In the genomic region with DNA sequence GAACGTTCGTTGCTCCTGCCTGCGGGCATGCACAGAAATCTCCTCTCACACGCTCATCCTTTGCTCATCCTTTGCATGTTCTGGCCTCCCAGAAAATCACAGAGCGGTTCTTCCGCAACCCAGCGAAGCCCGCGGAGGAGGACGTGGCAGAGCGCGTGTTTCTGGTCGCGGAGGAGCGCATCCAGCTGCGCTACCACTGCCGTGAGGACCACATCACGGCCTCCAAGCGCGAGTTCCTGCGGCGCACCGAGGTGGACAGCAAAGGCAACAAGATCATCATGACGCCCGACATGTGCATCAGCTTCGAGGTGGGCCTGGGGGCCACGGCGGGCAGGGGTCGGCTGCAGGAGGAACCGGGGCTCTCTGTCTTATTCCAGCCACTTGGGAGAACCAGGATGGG, we compare ENCODE assay signal across 26 cellular contexts. TPM values are rescaled to one million over a fixed set of nuclear protein-coding genes. Genes with fewer than 3 reads are reported as not detected.
DNase-seq lines count a peak whose midpoint lies in the region; ATAC-seq, FAIRE-seq and TF ChIP-seq lines count a peak whose summit lies in the region.
"Had no signal": no experiment of that assay in that cellular context is flagged by ENCODE, and none has a peak within 500 bp of the region (broad histone marks: within the 10 kb centered on the region; RNA-seq: fewer than 3 reads in every experiment).

No MANE protein-coding gene starts in this region.

- H3K23ac ChIP-seq in H1 (ENCODE audit: insufficient read length), result no peak overlapping the region
- no peak overlapping the region for H3K23ac ChIP-seq in H9 (ENCODE audit: insufficient read length, low read depth, low read length)

- TF ChIP-seq RAD21 in H1 (IDR thresholded peaks at IDR 0.05 in 1 of 2, conservative IDR thresholded peaks at IDR 0.05 in 1 of 2; ENCODE audit: low read depth in 2 of 2, low read length in 2 of 2), result no peak

- H3K9ac ChIP-seq in H1 (replicated peaks in 1 of 4; ENCODE audit: extremely low read depth in 1 of 4, low read depth in 3 of 4, low read length in 3 of 4), result no peak overlapping the region; a peak in 1 of 7 replicates
- H3K9ac ChIP-seq in H9 (ENCODE audit: extremely low read depth, insufficient read length, low read length), result no peak overlapping the region
- H3K9ac ChIP-seq: BLaER1 treated with 17β-estradiol and CSF1 and Interleukin-3, amounts not matched to agents 10 nM and 100 nM had no signal

- H2BK12ac ChIP-seq in H1 (ENCODE audit: low read depth, low read length), result no peak overlapping the region
- no peak overlapping the region for H2BK12ac ChIP-seq in H9 (ENCODE audit: insufficient read length, low read depth, low read length)

- POLR2A ChIA-PET in H1 (lab: Charles Lee; ENCODE audit: partially characterized antibody), result interaction anchor here (3.2 kb wide), 1 partner anchor 9 kb away, joined by 22 read pairs; a partner anchor contains a TSS

- DNase-seq in GM23338 (ENCODE audit: low spot score) (no peak), HTR-8/SVneo (ENCODE audit: insufficient read length, low spot score) (no peak), H1 (ENCODE audit: low read depth in 1 of 2, low spot score in 2 of 2) (no peak), sigmoid colon (peak; percentile 48), germinal center (ENCODE audit: low spot score) (no peak), H9 (no peak), HuH-7.5 (ENCODE audit: low spot score) (no peak)
- DNase-seq: 8988T; ACHN; AML-193; BE2C; CD4-positive, alpha-beta T cell; CD8-positive, alpha-beta memory T cell; DMS 273 treated with DMSO at 0.1 percent for 48 hours; DMS79; EL; GDM1; GOT3; HFFc6 had no signal

- no peaks in the 10 kb centered on the region for H3K4me1 Mint-ChIP-seq in GM23338
- 0 out of 4 replicates have a peak, but pooled peaks cover 0 to 3% of the 10 kb centered on the region in 2 experiments for H3K4me1 Mint-ChIP-seq in H9
- H3K4me1 Mint-ChIP-seq: CD8-positive, alpha-beta memory T cell had no signal

- no peak overlapping the region for H4K5ac ChIP-seq in H1 (ENCODE audit: insufficient read length, low read depth, low read length)
- H4K5ac ChIP-seq in H9 (ENCODE audit: insufficient read length, low read depth, low read length), result no peak overlapping the region

- H3K9me3 Mint-ChIP-seq in GM23338 (no peaks in the 10 kb centered on the region), H9 (peaks cover 0 to 3% of the 10 kb centered on the region in 2 experiments; a peak in 3 of 5 replicates)
- H3K9me3 Mint-ChIP-seq: CD4-positive, alpha-beta T cell; CD8-positive, alpha-beta memory T cell; HFFc6 had no signal

- H3K27me3 ChIP-seq in GM23338 (ENCODE audit: insufficient read depth), result no peaks in the 10 kb centered on the region
- no peaks in the 10 kb centered on the region; a peak in 2 of 7 replicates for H3K27me3 ChIP-seq in H1 (replicated peaks in 1 of 4; ENCODE audit: control insufficient read depth in 3 of 4, extremely low read depth in 1 of 4, insufficient read depth in 3 of 4, low read length in 3 of 4)
- H3K27me3 ChIP-seq in sigmoid colon, result no peaks in the 10 kb centered on the region
- H3K27me3 ChIP-seq in H9 (ENCODE audit: insufficient read depth, low read length), result no peaks in the 10 kb centered on the region
- H3K27me3 ChIP-seq: BE2C; BLaER1 treated with 17β-estradiol and CSF1 and Interleukin-3, amounts not matched to agents 10 nM and 100 nM had no signal

- H3K23me2 ChIP-seq in H1 (ENCODE audit: low read depth, low read length), result peaks cover 17% of the 10 kb centered on the region; the same call in 1 of the 2 replicates
- no peaks in the 10 kb centered on the region for H3K23me2 ChIP-seq in H9 (ENCODE audit: insufficient read length, low read depth, low read length, poor library complexity, severe bottlenecking)

- H3K4me2 ChIP-seq in GM23338 (no peak overlapping the region), H1 (ENCODE audit: insufficient read depth in 1 of 2, low read depth in 2 of 2, low read length in 2 of 2) (no peak overlapping the region), H9 (ENCODE audit: insufficient read depth, insufficient read length, low read length) (no peak overlapping the region)

- no peak overlapping the region for H3K4ac ChIP-seq in H1 (replicated peaks; ENCODE audit: insufficient read length, low read depth, low read length)
- H3K4ac ChIP-seq in H9 (ENCODE audit: low read depth, low read length), result no peak overlapping the region

- H2AFZ ChIP-seq in GM23338 (peak overlapping the region; percentile 56; the same call in 1 of the 2 replicates), H1 (ENCODE audit: low read length) (peak overlapping the region; percentile 47; the same call in 1 of the 2 replicates), H9 (ENCODE audit: low read length) (no peak overlapping the region)

- H3K79me1 ChIP-seq in H1 (ENCODE audit: low read depth, low read length) (no peaks in the 10 kb centered on the region), H9 (ENCODE audit: insufficient read depth, low read depth, low read length, poor library complexity, severe bottlenecking) (no peaks in the 10 kb centered on the region)

- H3K56ac ChIP-seq in H1 (replicated peaks; ENCODE audit: insufficient read length, low read depth, low read length) (no peak overlapping the region), H9 (ENCODE audit: insufficient read length, low read depth, low read length) (no peak overlapping the region)

- TF ChIP-seq CTCF in GM23338 (conservative IDR thresholded peaks at IDR 0.05; ENCODE audit: low read depth in 2 of 2) (no peak), H1 (IDR thresholded peaks at IDR 0.05; ENCODE audit: control extremely low read depth in 1 of 3, insufficient read depth in 1 of 3, low read depth in 1 of 3, low read length in 3 of 3) (no peak), sigmoid colon (IDR thresholded peaks at IDR 0.05) (no peak), H9 (conservative IDR thresholded peaks at IDR 0.05) (no peak)

- no peaks in the 10 kb centered on the region for H3K9me3 ChIP-seq in H1 (ENCODE audit: insufficient read depth in 2 of 2, low read depth in 1 of 2, low read length in 1 of 2)
- H3K9me3 ChIP-seq in sigmoid colon, result no peaks in the 10 kb centered on the region
- no peaks in the 10 kb centered on the region for H3K9me3 ChIP-seq in H9 (ENCODE audit: control insufficient read depth, low read depth, low read length)
- H3K9me3 ChIP-seq: A549; BE2C; BLaER1 treated with 17β-estradiol and CSF1 and Interleukin-3, amounts not matched to agents 10 nM and 100 nM; HAP-1 had no signal

- H3K4me3 Mint-ChIP-seq in GM23338, result no peak overlapping the region
- no peak overlapping the region for H3K4me3 Mint-ChIP-seq in H9
- H3K4me3 Mint-ChIP-seq: CD14-positive monocyte; CD4-positive, alpha-beta T cell; CD8-positive, alpha-beta memory T cell; HFFc6 had no signal

- no peak overlapping the region for H2BK20ac ChIP-seq in H1 (ENCODE audit: low read length)
- no peak overlapping the region for H2BK20ac ChIP-seq in H9 (ENCODE audit: low read depth, low read length, poor library complexity, severe bottlenecking)

- H3K27ac Mint-ChIP-seq in GM23338 (no peak overlapping the region), H9 (no peak overlapping the region)
- H3K27ac Mint-ChIP-seq: CD4-positive, alpha-beta T cell; HFFc6 had no signal

- H2AK5ac ChIP-seq in H1 (ENCODE audit: low read depth, low read length), result no peak overlapping the region
- no peak overlapping the region for H2AK5ac ChIP-seq in H9 (ENCODE audit: insufficient read length, low read length)

- ATAC-seq in GM23338, result no peak
- ATAC-seq: A549 had no signal

- H2BK120ac ChIP-seq in H1 (replicated peaks; ENCODE audit: low read depth, low read length) (no peak overlapping the region), H9 (ENCODE audit: low read depth, low read length, poor library complexity, severe bottlenecking) (no peak overlapping the region)

- no peak overlapping the region for H3K4me3 ChIP-seq in GM23338
- H3K4me3 ChIP-seq in H1 (ENCODE audit: extremely low read depth in 1 of 4, insufficient read depth in 2 of 4, low read depth in 3 of 4, low read length in 4 of 4), result no peak overlapping the region
- no peak overlapping the region for H3K4me3 ChIP-seq in sigmoid colon
- H3K4me3 ChIP-seq: A549; BLaER1 treated with 17β-estradiol and CSF1 and Interleukin-3, amounts not matched to agents 10 nM and 100 nM; GM12878; HAP-1 had no signal

- 93% methylated on average over 19 of the region's 30 CpGs; no CpG with 5 or more reads in 1 of the 2 experiments for WGBS in H1 (ENCODE audit: extremely low coverage in 1 of 2, insufficient coverage in 1 of 2, insufficient read length in 1 of 2, insufficient replicate concordance in 2 of 2, low coverage in 1 of 2, low lambda C conversion rate in 2 of 2, missing lambda C conversion rate in 1 of 2), 2 experiments
- 93 to 94% methylated on average over 30 of the region's 30 CpGs for WGBS in sigmoid colon, 2 donors
- WGBS in H9 (ENCODE audit: extremely low coverage, insufficient read length, low lambda C conversion rate), result no CpG with 5 or more reads among the region's 30 CpGs

- CTCF ChIA-PET in H1 (lab: Charles Lee; ENCODE audit: partially characterized antibody), result interaction anchor here (0.8 to 6.6 kb wide), 11 partner anchors 9 to 150 kb away, joined by 3 to 48 read pairs (median 4); a partner anchor contains a TSS

- no peaks in the 10 kb centered on the region for H3K36me3 ChIP-seq in GM23338 (ENCODE audit: insufficient read depth)
- H3K36me3 ChIP-seq in H1 (ENCODE audit: control insufficient read depth in 2 of 4, insufficient read depth in 4 of 4, low read length in 3 of 4), result no peaks in the 10 kb centered on the region
- H3K36me3 ChIP-seq in sigmoid colon, result no peaks in the 10 kb centered on the region
- H3K36me3 ChIP-seq: BE2C; BLaER1 treated with 17β-estradiol and CSF1 and Interleukin-3, amounts not matched to agents 10 nM and 100 nM; HAP-1 had no signal

- no peaks in the 10 kb centered on the region for H3K9me2 ChIP-seq in GM23338 (ENCODE audit: insufficient read depth)

- H2BK15ac ChIP-seq in H1 (ENCODE audit: low read length), result no peak overlapping the region
- no peak overlapping the region for H2BK15ac ChIP-seq in H9 (ENCODE audit: low read depth, low read length)

- no peak overlapping the region for H2BK5ac ChIP-seq in H1 (ENCODE audit: low read depth, low read length)
- H2BK5ac ChIP-seq in H9 (ENCODE audit: insufficient read length, low read length), result no peak overlapping the region

- H4K91ac ChIP-seq in H1 (replicated peaks; ENCODE audit: insufficient read length, low read length), result no peak overlapping the region
- H4K91ac ChIP-seq in H9 (ENCODE audit: insufficient read length, low read depth, low read length), result no peak overlapping the region

- H4K8ac ChIP-seq in H1 (ENCODE audit: extremely low read depth, insufficient read depth, low read length) (no peak overlapping the region), H9 (replicated peaks; ENCODE audit: insufficient read length, low read depth, low read length) (no peak overlapping the region)

- intact Hi-C loops in sigmoid colon (cut with DNase I), result no loop called here

- H3K14ac ChIP-seq in H1 (ENCODE audit: insufficient read length), result no peak overlapping the region
- H3K14ac ChIP-seq in H9 (ENCODE audit: insufficient read depth, low read length), result no peak overlapping the region; the same call in 1 of the 2 replicates

- FAIRE-seq in HTR-8/SVneo (lab: Jason Lieb, UNC) (peak; percentile 16), H1 (lab: Jason Lieb, UNC) (no peak)
- FAIRE-seq: A549, D721Med, GM12878, GM18507 had no signal

- no peak overlapping the region for H3K27ac ChIP-seq in GM23338 (ENCODE audit: low read depth)
- H3K27ac ChIP-seq in H1 (ENCODE audit: low read depth, low read length), result no peak overlapping the region
- H3K27ac ChIP-seq in sigmoid colon, result no peak overlapping the region
- no peak overlapping the region for H3K27ac ChIP-seq in H9 (ENCODE audit: insufficient read length, low read depth, low read length)

- H3K79me2 ChIP-seq in GM23338 (replicated peaks; ENCODE audit: insufficient read depth) (no peaks in the 10 kb centered on the region), H1 (ENCODE audit: control insufficient read depth in 1 of 2, insufficient read depth in 2 of 2, low read length in 2 of 2) (no peaks in the 10 kb centered on the region), H9 (ENCODE audit: insufficient read depth, low read length) (no peaks in the 10 kb centered on the region)

- H3T11ph ChIP-seq in H9 (ENCODE audit: low read length), result no peak overlapping the region

- TF ChIP-seq POLR2A in H1 (IDR thresholded peaks at IDR 0.05; ENCODE audit: control extremely low read depth in 1 of 2, low read depth in 2 of 2, low read length in 2 of 2) (no peak), sigmoid colon (IDR thresholded peaks at IDR 0.05) (no peak)

- H3K18ac ChIP-seq in H1 (ENCODE audit: extremely low read depth, low read length) (no peak overlapping the region), H9 (ENCODE audit: insufficient read length, low read depth, low read length) (no peak overlapping the region)

- no peak for TF ChIP-seq EP300 in H1 (IDR thresholded peaks at IDR 0.05; ENCODE audit: borderline replicate concordance in 1 of 2, low read depth in 2 of 2, low read length in 2 of 2)
- no peak for TF ChIP-seq EP300 in sigmoid colon (IDR thresholded peaks at IDR 0.05)

- no peaks in the 10 kb centered on the region for H4K20me1 ChIP-seq in GM23338 (replicated peaks; ENCODE audit: insufficient read depth)
- peaks cover 0 to 3% of the 10 kb centered on the region in 2 experiments for H4K20me1 ChIP-seq in H1 (replicated peaks in 1 of 2; ENCODE audit: control insufficient read depth in 1 of 2, insufficient read depth in 2 of 2, low read length in 2 of 2)
- no peaks in the 10 kb centered on the region for H4K20me1 ChIP-seq in H9 (ENCODE audit: control insufficient read depth, insufficient read depth, insufficient read length)
- H4K20me1 ChIP-seq: BLaER1 treated with 17β-estradiol and CSF1 and Interleukin-3, amounts not matched to agents 10 nM and 100 nM had no signal

- no peaks in the 10 kb centered on the region for H3K4me1 ChIP-seq in GM23338 (ENCODE audit: insufficient read depth)
- H3K4me1 ChIP-seq in H1 (replicated peaks in 1 of 4; ENCODE audit: control insufficient read depth in 3 of 4, insufficient read depth in 4 of 4, low read length in 3 of 4), result no peaks in the 10 kb centered on the region; a peak in 1 of 7 replicates
- H3K4me1 ChIP-seq in sigmoid colon, result no peaks in the 10 kb centered on the region
- H3K4me1 ChIP-seq in H9 (ENCODE audit: insufficient read depth, low read length), result no peaks in the 10 kb centered on the region
- H3K4me1 ChIP-seq: HAP-1 had no signal

- H3K36me3 Mint-ChIP-seq in GM23338 (ENCODE audit: low read depth) (no peaks in the 10 kb centered on the region), H9 (ENCODE audit: insufficient read depth in 1 of 3, low read depth in 3 of 3) (no peaks in the 10 kb centered on the region)
- H3K36me3 Mint-ChIP-seq: CD14-positive monocyte; CD8-positive, alpha-beta memory T cell had no signal

- H3K27me3 Mint-ChIP-seq in GM23338 (ENCODE audit: insufficient read depth, low read depth, poor library complexity) (peaks cover 9% of the 10 kb centered on the region), H9 (ENCODE audit: low read depth) (no peaks in the 10 kb centered on the region; the same call in 1 of the 2 replicates)
- H3K27me3 Mint-ChIP-seq: CD4-positive, alpha-beta T cell had no signal

- no peaks in the 10 kb centered on the region for H3F3A ChIP-seq in GM23338 (replicated peaks; ENCODE audit: low read depth)

RNA-seq across cellular contexts. Expression of a gene that starts 9.6 kb away (rescaled TPM):
- total RNA-seq in GM23338 (2014; rRNA removed; shearing (Covaris generic)), result 65.9 and 68.6 TPM in 2 replicates
- polyA plus RNA-seq in GM23338 (2016; fragmentation: Nextera tagmentation; extraction: Ambion mirVana), result 28.3 and 31.4 TPM in 2 replicates
- total RNA-seq in H1 (2021; fragmentation: NEBNext Ultra II Directional; extraction: Animal tissue kit (Norgen Biotek cat#: 25700)), result 50.2 and 50.3 TPM in 2 replicates
- 60.4 and 88.4 TPM in 2 replicates for polyA plus RNA-seq in H1 (2011; rRNA removed)
- polyA plus RNA-seq in H1 (2011; cell fraction: cytosol; rRNA removed), result 55.3 TPM
- polyA plus RNA-seq in H1 (2011; cell fraction: nucleus; rRNA removed), result 166 TPM
- polyA plus RNA-seq in H1 (2012, experiment 1 of 2), result 25.0 to 47.4 TPM (median 43.4 TPM) in 4 replicates
- polyA plus RNA-seq in H1 (2012, experiment 2 of 2), result 48.3 TPM
- 31.0 TPM for polyA plus RNA-seq in H1 (2013, experiment 1 of 2)
- 28.8 TPM for polyA plus RNA-seq in H1 (2013, experiment 2 of 2)
- 31.8 and 43.0 TPM in 2 replicates for polyA minus RNA-seq in H1 (2011; rRNA and poly(A)+ RNA removed)
- polyA minus RNA-seq in H1 (2011; cell fraction: cytosol; rRNA and poly(A)+ RNA removed), result 29.9 TPM
- polyA minus RNA-seq in H1 (2011; cell fraction: nucleus; rRNA and poly(A)+ RNA removed), result 42.7 TPM
- 10 to 100 TPM in 2 of 4 donors, 1 to 10 TPM in 2; 4.3 to 15.0 (median 10.1) TPM for total RNA-seq in sigmoid colon
- 10 to 100 TPM in 2 of 3 donors, 1 to 10 TPM in 1; 8.6 to 18.6 (median 10.8) TPM for polyA plus RNA-seq in sigmoid colon
- 25.7 and 29.9 TPM in 2 replicates for total RNA-seq in H9 (2021)

RNA-seq across cellular contexts. Expression of a gene that starts 31.4 kb away (rescaled TPM):
- total RNA-seq in GM23338 (2014; rRNA removed; shearing (Covaris generic)), result not detected in 2 replicates
- polyA plus RNA-seq in GM23338 (2016; fragmentation: Nextera tagmentation; extraction: Ambion mirVana), result not detected in 2 replicates
- total RNA-seq in H1 (2021; fragmentation: NEBNext Ultra II Directional; extraction: Animal tissue kit (Norgen Biotek cat#: 25700)), result not detected in 2 replicates
- 0.13 and 0.14 TPM in 2 replicates for polyA plus RNA-seq in H1 (2011; rRNA removed)
- polyA plus RNA-seq in H1 (2011; cell fraction: cytosol; rRNA removed), result 0.16 TPM
- polyA plus RNA-seq in H1 (2011; cell fraction: nucleus; rRNA removed), result 0.27 TPM
- 0.23 to 0.48 TPM (median 0.27 TPM) in 3 of 4 replicates, not detected in the other for polyA plus RNA-seq in H1 (2012, experiment 1 of 2)
- not detected for polyA plus RNA-seq in H1 (2012, experiment 2 of 2)
- polyA plus RNA-seq in H1 (2013, experiment 1 of 2), result 0.06 TPM
- polyA plus RNA-seq in H1 (2013, experiment 2 of 2), result 0.04 TPM
- polyA minus RNA-seq in H1 (2011; rRNA and poly(A)+ RNA removed), result 0.09 TPM in 1 of 2 replicates, not detected in the other
- not detected for polyA minus RNA-seq in H1 (2011; cell fraction: cytosol; rRNA and poly(A)+ RNA removed)
- polyA minus RNA-seq in H1 (2011; cell fraction: nucleus; rRNA and poly(A)+ RNA removed), result not detected
- total RNA-seq in sigmoid colon, result not detected
- not detected for polyA plus RNA-seq in sigmoid colon
- total RNA-seq in H9 (2021), result 0.72 TPM in 1 of 2 replicates, not detected in the other
- total RNA-seq: CD4-positive, alpha-beta T cell; CD8-positive, alpha-beta memory T cell; HFFc6 had no signal
- polyA plus RNA-seq: CD8-positive, alpha-beta memory T cell had no signal

RNA-seq across cellular contexts. Expression of a gene that starts 57.9 kb away (rescaled TPM):
- not detected in 2 replicates for total RNA-seq in GM23338 (2014; rRNA removed; shearing (Covaris generic))
- polyA plus RNA-seq in GM23338 (2016; fragmentation: Nextera tagmentation; extraction: Ambion mirVana) (not detected in 2 replicates), H1 (2011; rRNA removed) (0.94 and 0.98 TPM in 2 replicates), sigmoid colon (1 to 10 TPM in 2 of 3 donors, under 1 TPM in 1; 0.69 to 3.6 (median 2.4) TPM)
- 0.15 and 0.28 TPM in 2 replicates for total RNA-seq in H1 (2021; fragmentation: NEBNext Ultra II Directional; extraction: Animal tissue kit (Norgen Biotek cat#: 25700))
- polyA plus RNA-seq in H1 (2011; cell fraction: cytosol; rRNA removed), result 1.00 TPM
- polyA plus RNA-seq in H1 (2011; cell fraction: nucleus; rRNA removed), result 0.87 TPM
- 0.64 to 1.4 TPM (median 0.87 TPM) in 4 replicates for polyA plus RNA-seq in H1 (2012, experiment 1 of 2)
- polyA plus RNA-seq in H1 (2012, experiment 2 of 2), result 0.42 TPM
- 0.20 TPM for polyA plus RNA-seq in H1 (2013, experiment 1 of 2)
- 0.52 TPM for polyA plus RNA-seq in H1 (2013, experiment 2 of 2)
- 0.59 and 0.69 TPM in 2 replicates for polyA minus RNA-seq in H1 (2011; rRNA and poly(A)+ RNA removed)
- not detected for polyA minus RNA-seq in H1 (2011; cell fraction: cytosol; rRNA and poly(A)+ RNA removed)
- polyA minus RNA-seq in H1 (2011; cell fraction: nucleus; rRNA and poly(A)+ RNA removed), result 0.60 TPM
- total RNA-seq in sigmoid colon (1 to 10 TPM; 3.0 to 6.6 (median 4.9) TPM), H9 (2021) (0.46 and 0.64 TPM in 2 replicates)
- total RNA-seq: CD8-positive, alpha-beta memory T cell; GM12878; HFFc6 had no signal
- polyA plus RNA-seq: CD8-positive, alpha-beta memory T cell had no signal
